ENCODE assay signal across 12 cellular contexts in the genomic region with DNA sequence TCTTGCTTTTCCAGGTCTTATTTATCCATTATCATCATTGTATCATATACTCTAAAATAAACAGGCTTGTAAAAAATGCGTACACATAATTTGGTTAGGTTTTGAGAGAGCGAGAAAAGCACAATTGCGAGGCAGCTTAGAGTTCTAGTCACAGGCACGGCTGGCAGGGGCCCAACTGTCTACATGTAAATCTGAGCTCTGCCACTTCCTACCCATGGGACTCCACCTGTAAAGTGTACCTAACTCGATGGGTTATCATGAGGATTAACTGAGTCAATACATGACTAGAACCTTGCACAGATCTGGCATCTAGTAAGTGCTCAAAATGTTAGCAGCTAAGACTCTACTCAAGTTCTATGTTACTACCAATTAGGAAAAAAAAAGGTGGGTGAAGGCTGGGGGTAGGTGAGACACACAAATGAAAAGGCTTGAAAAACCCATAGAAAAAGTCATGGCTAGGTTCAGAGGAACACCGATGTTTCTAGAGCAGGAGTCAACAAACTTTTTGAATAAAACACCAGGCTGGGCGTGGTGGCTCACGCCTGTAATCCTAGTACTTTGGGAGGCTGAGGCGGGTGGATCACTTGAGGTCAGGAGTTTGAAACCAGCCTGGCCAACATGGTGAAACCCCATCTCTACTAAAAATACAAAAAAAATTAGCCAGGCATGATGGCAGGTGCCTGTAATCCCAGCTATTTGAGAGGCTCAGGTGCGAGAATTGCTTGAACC. TPM values are rescaled to one million over a fixed set of nuclear protein-coding genes. Genes with fewer than 3 reads are reported as not detected.
DNase-seq lines count a peak whose midpoint lies in the region; ATAC-seq and TF ChIP-seq lines count a peak whose summit lies in the region.
"Had no signal": no experiment of that assay in that cellular context is flagged by ENCODE, and none has a peak within 500 bp of the region (broad histone marks: within the 10 kb centered on the region; RNA-seq: fewer than 3 reads in every experiment).

No MANE protein-coding gene starts in this region.

- BruUV-seq in A673 (replicated peaks; lab: Mats Ljungman, UMichigan) = no TSS peak

- peak; percentile 54 for ATAC-seq in HG03378 (IDR thresholded peaks at IDR 0.05; ENCODE audit: unreplicated experiment)
- peak; percentile 65 for ATAC-seq in stimulated activated effector memory CD8-positive, alpha-beta T cell treated with anti-CD3 and anti-CD28 coated beads, Interleukin-12 subunit alpha, Interleukin-12 subunit beta, amount 100 ng/mL, for 72 hours

- POLR2A ChIA-PET in A673 (lab: Charles Lee; ENCODE audit: low non-redundant PET) = no interaction called here

- H3K27me3 ChIP-seq in A673 (replicated peaks; ENCODE audit: insufficient read depth, low read depth, low read length, poor library complexity) = no peaks in the 10 kb centered on the region

- no peaks in the 10 kb centered on the region for H3K36me3 ChIP-seq in A673 (ENCODE audit: insufficient read depth, low read length, poor library complexity, severe bottlenecking)

- CTCF ChIA-PET in A673 (lab: Charles Lee) = interaction anchor here (0.6 kb wide), 1 partner anchor 13 kb away, joined by 15 read pairs; no protein-coding TSS in a partner anchor

- no peaks in the 10 kb centered on the region for H3K9me3 Mint-ChIP-seq in stimulated activated effector memory CD8-positive, alpha-beta T cell treated with anti-CD3 and anti-CD28 coated beads, Interleukin-12 subunit alpha, Interleukin-12 subunit beta, amount 100 ng/mL, for 72 hours
- H3K9me3 Mint-ChIP-seq: H9 had no signal

- DNase-seq in activated CD4-positive, alpha-beta T cell treated with anti-CD3 and anti-CD28 coated beads, Interleukin-2, amount 50 U/mL, for 24 hours (ENCODE audit: low read depth in 1 of 2, low spot score in 1 of 2) = peak; percentile 24 to 60
- DNase-seq in central memory CD4-positive, alpha-beta T cell = peak; percentile 66
- no peak for DNase-seq in stimulated activated effector memory CD8-positive, alpha-beta T cell treated with anti-CD3 and anti-CD28 coated beads, Interleukin-12 subunit alpha, Interleukin-12 subunit beta, amount 100 ng/mL, for 72 hours (ENCODE audit: low spot score in 2 of 2)
- DNase-seq in cerebellum (ENCODE audit: low spot score) = no peak
- no peak for DNase-seq in GM13977 (ENCODE audit: low spot score)
- DNase-seq in A673 (ENCODE audit: low spot score) = no peak
- DNase-seq in putamen (ENCODE audit: low spot score) = no peak
- DNase-seq: DMS153, H9, NCI-H1092 treated with DMSO at 0.1 percent for 48 hours, T1000 had no signal

- no peak overlapping the region for H3K4me3 ChIP-seq in A673 (ENCODE audit: low read depth, low read length, poor library complexity, severe bottlenecking)

- H3K4me1 Mint-ChIP-seq in stimulated activated effector memory CD8-positive, alpha-beta T cell treated with anti-CD3 and anti-CD28 coated beads, Interleukin-12 subunit alpha, Interleukin-12 subunit beta, amount 100 ng/mL, for 72 hours = peaks cover 60% of the 10 kb centered on the region
- H3K4me1 Mint-ChIP-seq: H9 had no signal

- H3K4me1 ChIP-seq in A673 (ENCODE audit: insufficient read depth, low read length, poor library complexity, severe bottlenecking) = no peaks in the 10 kb centered on the region

- peaks cover 81% of the 10 kb centered on the region for H3K36me3 Mint-ChIP-seq in stimulated activated effector memory CD8-positive, alpha-beta T cell treated with anti-CD3 and anti-CD28 coated beads, Interleukin-12 subunit alpha, Interleukin-12 subunit beta, amount 100 ng/mL, for 72 hours

- in situ Hi-C loops in GM13977 (cut with MboI; ENCODE audit: low pct_unique_long_range_greater_than_20kb, low sequenced_read_pairs, unreplicated experiment) = no loop called here

- H3K27ac Mint-ChIP-seq in stimulated activated effector memory CD8-positive, alpha-beta T cell treated with anti-CD3 and anti-CD28 coated beads, Interleukin-12 subunit alpha, Interleukin-12 subunit beta, amount 100 ng/mL, for 72 hours = peak overlapping the region; percentile 94
- H3K27ac Mint-ChIP-seq: H9 had no signal

- intact Hi-C loops in A673 (cut with micrococcal nuclease; ENCODE audit: unreplicated experiment) = no loop called here

- H3K9me3 ChIP-seq in A673 (ENCODE audit: low read depth, low read length, poor library complexity, severe bottlenecking) = no peaks in the 10 kb centered on the region

- no peak for TF ChIP-seq CTCF in GM13977 (IDR thresholded peaks at IDR 0.05; ENCODE audit: extremely low read depth, insufficient read depth, missing control alignments)
- no peak for TF ChIP-seq CTCF in A673 (conservative IDR thresholded peaks at IDR 0.05; ENCODE audit: low read depth, low read length)

- no peak overlapping the region for H3K27ac ChIP-seq in A673 (ENCODE audit: low read depth, low read length, poor library complexity, severe bottlenecking)

- H3K4me3 Mint-ChIP-seq in stimulated activated effector memory CD8-positive, alpha-beta T cell treated with anti-CD3 and anti-CD28 coated beads, Interleukin-12 subunit alpha, Interleukin-12 subunit beta, amount 100 ng/mL, for 72 hours = peak overlapping the region; percentile 55
- H3K4me3 Mint-ChIP-seq: H9 had no signal

RNA-seq across cellular contexts. Expression of a gene that starts 36.2 kb away (rescaled TPM):
- total RNA-seq in cerebellum (29.4 TPM), A673 (2021) (47.3 and 47.9 TPM in 2 replicates)

RNA-seq across cellular contexts. Expression of a gene that starts 36.2 kb away (rescaled TPM):
- total RNA-seq in cerebellum (10.5 TPM), A673 (2021) (7.0 and 8.2 TPM in 2 replicates)

RNA-seq across cellular contexts. Expression of a gene that starts 53.0 kb away (rescaled TPM):
- total RNA-seq in cerebellum = 23.8 TPM
- total RNA-seq in A673 (2021) = 114 and 119 TPM in 2 replicates

Comparison
In these comparisons a context has a peak if more than half of its experiments do, and no peak if none do; other contexts are left out.
1. DNase-seq: peak in activated CD4-positive, alpha-beta T cell treated with anti-CD3 and anti-CD28 coated beads, Interleukin-2, amount 50 U/mL, for 24 hours (2 of 2) and central memory CD4-positive, alpha-beta T cell (single experiment); none in stimulated activated effector memory CD8-positive, alpha-beta T cell treated with anti-CD3 and anti-CD28 coated beads, Interleukin-12 subunit alpha, Interleukin-12 subunit beta, amount 100 ng/mL, for 72 hours (0 of 2), cerebellum (single experiment), GM13977 (single experiment), A673 (single experiment) and putamen (single experiment).